In the genomic region with DNA sequence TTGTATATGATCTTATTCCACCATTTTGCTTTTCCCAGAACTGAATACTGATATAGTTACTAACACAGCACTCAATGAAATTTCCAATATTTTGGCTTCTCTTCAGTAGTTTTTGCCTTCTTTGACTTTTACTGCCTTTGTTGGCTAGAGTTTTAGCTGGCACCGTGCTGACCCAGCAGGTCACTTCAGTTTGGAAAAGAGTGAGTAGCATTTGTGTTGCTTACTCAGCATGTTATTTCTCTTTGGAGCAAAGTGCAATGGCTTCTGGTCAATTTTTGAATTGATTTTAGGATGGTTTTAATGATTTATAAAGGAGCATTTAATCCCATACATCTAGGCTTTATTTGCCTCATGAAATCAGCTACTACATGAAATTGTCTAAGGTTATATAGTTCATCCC, we compare ENCODE assay signal across 2 cellular contexts.
TF ChIP-seq lines count a peak whose summit lies in the region.

No MANE protein-coding gene starts in this region.

TF ChIP-seq in K562, 482 proteins besides CTCF, POLR2A, EP300 and RAD21 (continued from another document):
- TF ChIP-seq, protein P1, sequence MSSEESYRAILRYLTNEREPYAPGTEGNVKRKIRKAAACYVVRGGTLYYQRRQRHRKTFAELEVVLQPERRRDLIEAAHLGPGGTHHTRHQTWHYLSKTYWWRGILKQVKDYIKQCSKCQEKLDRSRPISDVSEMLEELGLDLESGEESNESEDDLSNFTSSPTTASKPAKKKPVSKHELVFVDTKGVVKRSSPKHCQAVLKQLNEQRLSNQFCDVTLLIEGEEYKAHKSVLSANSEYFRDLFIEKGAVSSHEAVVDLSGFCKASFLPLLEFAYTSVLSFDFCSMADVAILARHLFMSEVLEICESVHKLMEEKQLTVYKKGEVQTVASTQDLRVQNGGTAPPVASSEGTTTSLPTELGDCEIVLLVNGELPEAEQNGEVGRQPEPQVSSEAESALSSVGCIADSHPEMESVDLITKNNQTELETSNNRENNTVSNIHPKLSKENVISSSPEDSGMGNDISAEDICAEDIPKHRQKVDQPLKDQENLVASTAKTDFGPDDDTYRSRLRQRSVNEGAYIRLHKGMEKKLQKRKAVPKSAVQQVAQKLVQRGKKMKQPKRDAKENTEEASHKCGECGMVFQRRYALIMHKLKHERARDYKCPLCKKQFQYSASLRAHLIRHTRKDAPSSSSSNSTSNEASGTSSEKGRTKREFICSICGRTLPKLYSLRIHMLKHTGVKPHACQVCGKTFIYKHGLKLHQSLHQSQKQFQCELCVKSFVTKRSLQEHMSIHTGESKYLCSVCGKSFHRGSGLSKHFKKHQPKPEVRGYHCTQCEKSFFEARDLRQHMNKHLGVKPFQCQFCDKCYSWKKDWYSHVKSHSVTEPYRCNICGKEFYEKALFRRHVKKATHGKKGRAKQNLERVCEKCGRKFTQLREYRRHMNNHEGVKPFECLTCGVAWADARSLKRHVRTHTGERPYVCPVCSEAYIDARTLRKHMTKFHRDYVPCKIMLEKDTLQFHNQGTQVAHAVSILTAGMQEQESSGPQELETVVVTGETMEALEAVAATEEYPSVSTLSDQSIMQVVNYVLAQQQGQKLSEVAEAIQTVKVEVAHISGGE (CRISPR knock-in tag; IDR thresholded peaks at IDR 0.05), result no peak

TF ChIP-seq in liver, 16 proteins besides CTCF, POLR2A, EP300 and RAD21 (continued from another document):
- TF ChIP-seq, protein P2, sequence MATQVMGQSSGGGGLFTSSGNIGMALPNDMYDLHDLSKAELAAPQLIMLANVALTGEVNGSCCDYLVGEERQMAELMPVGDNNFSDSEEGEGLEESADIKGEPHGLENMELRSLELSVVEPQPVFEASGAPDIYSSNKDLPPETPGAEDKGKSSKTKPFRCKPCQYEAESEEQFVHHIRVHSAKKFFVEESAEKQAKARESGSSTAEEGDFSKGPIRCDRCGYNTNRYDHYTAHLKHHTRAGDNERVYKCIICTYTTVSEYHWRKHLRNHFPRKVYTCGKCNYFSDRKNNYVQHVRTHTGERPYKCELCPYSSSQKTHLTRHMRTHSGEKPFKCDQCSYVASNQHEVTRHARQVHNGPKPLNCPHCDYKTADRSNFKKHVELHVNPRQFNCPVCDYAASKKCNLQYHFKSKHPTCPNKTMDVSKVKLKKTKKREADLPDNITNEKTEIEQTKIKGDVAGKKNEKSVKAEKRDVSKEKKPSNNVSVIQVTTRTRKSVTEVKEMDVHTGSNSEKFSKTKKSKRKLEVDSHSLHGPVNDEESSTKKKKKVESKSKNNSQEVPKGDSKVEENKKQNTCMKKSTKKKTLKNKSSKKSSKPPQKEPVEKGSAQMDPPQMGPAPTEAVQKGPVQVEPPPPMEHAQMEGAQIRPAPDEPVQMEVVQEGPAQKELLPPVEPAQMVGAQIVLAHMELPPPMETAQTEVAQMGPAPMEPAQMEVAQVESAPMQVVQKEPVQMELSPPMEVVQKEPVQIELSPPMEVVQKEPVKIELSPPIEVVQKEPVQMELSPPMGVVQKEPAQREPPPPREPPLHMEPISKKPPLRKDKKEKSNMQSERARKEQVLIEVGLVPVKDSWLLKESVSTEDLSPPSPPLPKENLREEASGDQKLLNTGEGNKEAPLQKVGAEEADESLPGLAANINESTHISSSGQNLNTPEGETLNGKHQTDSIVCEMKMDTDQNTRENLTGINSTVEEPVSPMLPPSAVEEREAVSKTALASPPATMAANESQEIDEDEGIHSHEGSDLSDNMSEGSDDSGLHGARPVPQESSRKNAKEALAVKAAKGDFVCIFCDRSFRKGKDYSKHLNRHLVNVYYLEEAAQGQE (IDR thresholded peaks at IDR 0.05), result no peak
- TF ChIP-seq RXRA (IDR thresholded peaks at IDR 0.05), result peak; percentile 65 to 89
